In genomic region chr1:26864610-26865480, GRCh38 we compare ENCODE assay signal across 8 cellular contexts. TPM values are rescaled to one million over a fixed set of nuclear protein-coding genes. Genes with fewer than 3 reads are reported as not detected.
DNase-seq lines count a peak whose midpoint lies in the region; ATAC-seq, FAIRE-seq and TF ChIP-seq lines count a peak whose summit lies in the region.

No MANE protein-coding gene starts in this region.

- no peaks in the 10 kb centered on the region for H3K9me3 ChIP-seq in right atrium auricular region
- H3K9me3 ChIP-seq in psoas muscle = no peaks in the 10 kb centered on the region

- ATAC-seq in GM18502 (IDR thresholded peaks at IDR 0.05; ENCODE audit: poor library complexity, unreplicated experiment) (peak; percentile 94), HG02943 (IDR thresholded peaks at IDR 0.05; ENCODE audit: low read depth, unreplicated experiment) (peak; percentile 89), psoas muscle (peak; percentile 96 to 99 (median 97))

- DNase-seq in NCI-H187 (lab: John Stamatoyannopoulos, UW) (peak; percentile 88 to 96), T-helper 2 cell (peak; percentile 87 to 98 (median 90)), anterior cingulate cortex (lab: John Stamatoyannopoulos, UW) (peak; percentile 60 to 98 (median 95)), right atrium auricular region (ENCODE audit: low spot score) (peak; percentile 99), psoas muscle (peak; percentile 99), urothelium cell line (ENCODE audit: low spot score) (peak; percentile 94)

- peak; percentile 88 for FAIRE-seq in urothelium cell line (lab: Jason Lieb, UNC)

- TF ChIP-seq CTCF in right atrium auricular region (IDR thresholded peaks at IDR 0.05) = no peak
- no peak for TF ChIP-seq CTCF in psoas muscle (IDR thresholded peaks at IDR 0.05)

- intact Hi-C loops in psoas muscle (cut with DNase I) = no loop called here

- WGBS in psoas muscle, 3 donors = 0 to 1% (median 0%) methylated on average over 65 to 75 of the region's 75 CpGs

- H3K4me1 ChIP-seq in right atrium auricular region (peaks cover 0 to 19% of the 10 kb centered on the region in 2 donors), psoas muscle (peaks cover 3% of the 10 kb centered on the region)

- H3K27ac ChIP-seq in right atrium auricular region = peak overlapping the region; percentile 96 to 100
- H3K27ac ChIP-seq in psoas muscle = peak overlapping the region; percentile 96

- no peaks in the 10 kb centered on the region for H3K36me3 ChIP-seq in right atrium auricular region
- H3K36me3 ChIP-seq in psoas muscle (ENCODE audit: insufficient read depth in 1 of 2, low read depth in 1 of 2) = no peaks in the 10 kb centered on the region

- H3K4me3 ChIP-seq in right atrium auricular region (peak overlapping the region; percentile 50 to 65), psoas muscle (peak overlapping the region; percentile 72)

- H3K27me3 ChIP-seq in right atrium auricular region (no peaks in the 10 kb centered on the region), psoas muscle (ENCODE audit: insufficient read depth in 3 of 3, low read length in 2 of 3) (no peaks in the 10 kb centered on the region)

RNA-seq across cellular contexts. Expression of gene SFN, which starts 1.9 kb away (rescaled TPM):
- total RNA-seq in right atrium auricular region (under 1 TPM in 1 of 2 donors, not detected in 1; 0.51 TPM), psoas muscle (10 to 100 TPM in 1 of 4 donors, under 1 TPM in 3; 0.17 to 26.7 (median 0.55) TPM)
- polyA plus RNA-seq in psoas muscle = under 1 TPM; 0.05 to 0.35 (median 0.21) TPM

RNA-seq across cellular contexts. Expression of gene GPN2, which starts 25.2 kb away (rescaled TPM):
- 1 to 10 TPM; 4.7 to 7.2 TPM for total RNA-seq in right atrium auricular region
- 10 to 100 TPM; 18.3 to 35.9 (median 25.6) TPM for total RNA-seq in psoas muscle
- 10 to 100 TPM; 19.2 to 34.0 (median 19.4) TPM for polyA plus RNA-seq in psoas muscle

RNA-seq across cellular contexts. Expression of gene GPATCH3, which starts 35.4 kb away (rescaled TPM):
- total RNA-seq in right atrium auricular region = 1 to 10 TPM; 6.2 to 8.3 TPM
- total RNA-seq in psoas muscle = 10 to 100 TPM; 10.7 to 22.9 (median 12.1) TPM
- polyA plus RNA-seq in psoas muscle = 10 to 100 TPM; 13.7 to 31.8 (median 17.8) TPM

RNA-seq across cellular contexts. Expression of gene ZDHHC18, which starts 38.4 kb away (rescaled TPM):
- total RNA-seq in right atrium auricular region = 10 to 100 TPM; 19.8 to 22.5 TPM
- 10 to 100 TPM in 3 of 4 donors, 1 to 10 TPM in 1; 9.9 to 16.9 (median 12.5) TPM for total RNA-seq in psoas muscle
- polyA plus RNA-seq in psoas muscle = 10 to 100 TPM in 1 of 3 donors, 1 to 10 TPM in 2; 7.7 to 11.3 (median 9.6) TPM

RNA-seq across cellular contexts. Expression of gene NR0B2, which starts 48.9 kb away (rescaled TPM):
- total RNA-seq in right atrium auricular region = 10 to 100 TPM; 10.6 to 19.0 TPM
- total RNA-seq in psoas muscle = 1 to 10 TPM in 1 of 4 donors, under 1 TPM in 2, not detected in 1; 0.25 to 1.1 (median 0.49) TPM
- polyA plus RNA-seq in psoas muscle = under 1 TPM; 0.06 to 0.21 (median 0.07) TPM

Comparison
In these comparisons a context has a peak if more than half of its experiments do, and no peak if none do; other contexts are left out.
1. Peak in every context shown above with its lines: DNase-seq, ATAC-seq, H3K4me3 ChIP-seq and H3K27ac ChIP-seq.